In genomic region chr1:200741808-200742207, GRCh38 we compare ENCODE assay signal across 10 cellular contexts. TPM values are rescaled to one million over a fixed set of nuclear protein-coding genes. Genes with fewer than 3 reads are reported as not detected.
DNase-seq lines count a peak whose midpoint lies in the region; ATAC-seq and TF ChIP-seq lines count a peak whose summit lies in the region.
"Had no signal": no experiment of that assay in that cellular context is flagged by ENCODE, and none has a peak within 500 bp of the region (broad histone marks: within the 10 kb centered on the region; RNA-seq: fewer than 3 reads in every experiment).

No MANE protein-coding gene starts in this region.

- peaks cover 7% of the 10 kb centered on the region for H3K9me3 Mint-ChIP-seq in MCF 10A (ENCODE audit: unreplicated experiment)
- H3K9me3 Mint-ChIP-seq: activated T-helper 2 cell treated with anti-CD3 and anti-CD28 coated beads, Interferon-gamma antibody, Interleukin-2, Interleukin-4, amounts not matched to agents 10 μg/mL and 5 μg/mL and 100 μg/mL, durations not matched to agents 14 hours and 24 hours and 36 hours had no signal

- POLR2A ChIA-PET in AG04449 (lab: Yijun Ruan, JAX) (no interaction called here), MCF 10A (lab: Yijun Ruan, JAX) (interaction anchor here (0.9 to 4.9 kb wide), 17 partner anchors 9 to 120 kb away, joined by 3 to 201 read pairs (median 6); partner anchors contain the start of genes DDX59 and KIF14)

- in situ Hi-C loops in HAP-1 (cut with MboI; ENCODE audit: low sequenced_read_pairs), result no loop called here

- intact Hi-C loops in MCF 10A (cut with micrococcal nuclease), result loop anchor here (1.0 kb wide), 1 partner anchor 120 kb away; no protein-coding TSS in a partner anchor

- peak overlapping the region; percentile 93 for H3K4me3 ChIP-seq in AG04449 (ENCODE audit: low read depth, low read length)
- peak overlapping the region; percentile 79 for H3K4me3 ChIP-seq in HAP-1
- H3K4me3 ChIP-seq in mucosa of stomach (ENCODE audit: low read length), result no peak overlapping the region

- no peaks in the 10 kb centered on the region for H3K27me3 Mint-ChIP-seq in MCF 10A (ENCODE audit: insufficient read depth, unreplicated experiment)

- DNase-seq in AG04449 (ENCODE audit: low read depth, low spot score) (no peak), HAP-1 (ENCODE audit: low spot score in 2 of 2) (no peak), MCF 10A (ENCODE audit: unreplicated experiment) (peak; percentile 38), NCI-H1694 treated with DMSO at 0.1 percent for 48 hours (lab: John Stamatoyannopoulos, UW) (no peak), NCI-H2196 (lab: John Stamatoyannopoulos, UW; ENCODE audit: unreplicated experiment) (no peak)
- DNase-seq: SHP77 treated with DMSO at 0.1 percent for 48 hours had no signal

- H3K36me3 ChIP-seq in HAP-1 (replicated peaks) (peaks cover 3% of the 10 kb centered on the region; the same call in 1 of the 2 replicates), mucosa of stomach (ENCODE audit: control insufficient read depth, insufficient read depth, low read length) (no peaks in the 10 kb centered on the region)

- H3K4me1 ChIP-seq in HAP-1 (peaks cover 22% of the 10 kb centered on the region), mucosa of stomach (ENCODE audit: control insufficient read depth, insufficient read depth, low read length) (peaks cover 5% of the 10 kb centered on the region)

- BruUV-seq in MCF 10A (replicated peaks; lab: Mats Ljungman, UMichigan), result no TSS peak

- ATAC-seq in GM18861 (IDR thresholded peaks at IDR 0.05; ENCODE audit: unreplicated experiment) (no peak), GM18505 (IDR thresholded peaks at IDR 0.05; ENCODE audit: unreplicated experiment) (no peak)

- peak overlapping the region; percentile 84 for H3K4me3 Mint-ChIP-seq in MCF 10A (ENCODE audit: unreplicated experiment)

- H3K27ac Mint-ChIP-seq in MCF 10A (ENCODE audit: low read depth, unreplicated experiment), result peak overlapping the region; percentile 95
- H3K27ac Mint-ChIP-seq: activated T-helper 2 cell treated with anti-CD3 and anti-CD28 coated beads, Interferon-gamma antibody, Interleukin-2, Interleukin-4, amounts not matched to agents 10 μg/mL and 5 μg/mL and 100 μg/mL, durations not matched to agents 14 hours and 24 hours and 36 hours had no signal

- CTCF ChIA-PET in AG04449 (lab: Yijun Ruan, JAX), result interaction anchor here (1.3 kb wide), 1 partner anchor 120 kb away, joined by 3 read pairs; no protein-coding TSS in a partner anchor
- CTCF ChIA-PET in MCF 10A (lab: Yijun Ruan, JAX), result interaction anchor here (1.0 to 2.0 kb wide), 3 partner anchors 16 to 119 kb away, joined by 3 to 6 read pairs (median 4); partner anchors contain the start of gene DDX59

- peaks cover 21% of the 10 kb centered on the region for H3K36me3 Mint-ChIP-seq in MCF 10A (ENCODE audit: insufficient read depth, unreplicated experiment)

- TF ChIP-seq CTCF in AG04449 (IDR thresholded peaks at IDR 0.05; ENCODE audit: insufficient read depth, low read length, missing control alignments) (no peak), MCF 10A (IDR thresholded peaks at IDR 0.05; ENCODE audit: unreplicated experiment) (no peak)

- H3K9me3 ChIP-seq in HAP-1 (no peaks in the 10 kb centered on the region), mucosa of stomach (ENCODE audit: control insufficient read depth, low read length) (no peaks in the 10 kb centered on the region)

- H3K27me3 ChIP-seq in HAP-1 (ENCODE audit: low read depth), result no peaks in the 10 kb centered on the region
- no peaks in the 10 kb centered on the region for H3K27me3 ChIP-seq in mucosa of stomach (ENCODE audit: control insufficient read depth, insufficient read depth, low read length)

- peaks cover 42% of the 10 kb centered on the region for H3K4me1 Mint-ChIP-seq in MCF 10A (ENCODE audit: insufficient read depth, unreplicated experiment)

- H3K9ac ChIP-seq in mucosa of stomach (ENCODE audit: low read length), result peak overlapping the region; percentile 17

- TF ChIP-seq POLR2A in GM18505 (IDR thresholded peaks at IDR 0.05; ENCODE audit: borderline replicate concordance, extremely low read depth, insufficient read depth, insufficient read length), result no peak

RNA-seq across cellular contexts. Expression of gene CAMSAP2, which starts 3.1 kb away (rescaled TPM):
- total RNA-seq in MCF 10A (2022), result 144 and 209 TPM in 2 replicates
